In the genomic region with DNA sequence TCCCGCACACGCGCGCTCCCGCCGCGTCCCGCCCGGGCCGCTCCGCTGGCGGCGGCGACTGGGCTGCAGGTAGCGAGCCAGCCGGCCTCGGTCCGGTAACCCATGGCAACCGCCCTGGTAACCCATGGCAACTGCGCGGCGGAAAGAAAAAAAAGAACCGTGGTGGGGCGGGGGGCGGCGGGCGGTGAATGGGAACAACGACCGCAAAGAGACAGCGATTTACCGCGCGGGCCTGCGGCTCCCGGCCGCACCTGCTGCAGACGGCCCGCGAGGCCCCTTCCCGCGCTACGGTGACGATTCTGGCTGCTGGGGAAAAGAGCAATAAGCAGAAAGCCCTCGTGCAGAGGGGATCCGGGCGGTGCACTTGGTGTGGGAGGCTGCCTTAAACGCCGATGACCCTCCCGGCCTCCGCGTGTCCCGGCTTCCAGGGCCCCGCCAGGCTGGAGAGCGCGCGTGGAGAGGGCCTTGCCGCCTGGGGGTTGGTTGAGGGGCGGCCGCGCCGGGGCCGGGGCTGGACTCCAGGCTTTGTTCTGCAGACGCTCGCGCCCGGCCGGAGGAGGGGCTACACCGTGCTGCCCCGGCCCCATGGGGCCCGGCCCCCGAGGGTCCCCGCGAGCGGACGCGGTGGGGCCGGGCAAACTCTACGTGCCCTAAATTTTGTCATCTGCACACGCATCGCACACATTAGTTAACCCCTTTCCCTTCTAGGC, we compare ENCODE assay signal across 9 cellular contexts.
DNase-seq lines count a peak whose midpoint lies in the region; ATAC-seq, FAIRE-seq and TF ChIP-seq lines count a peak whose summit lies in the region.
"Had no signal": no experiment of that assay in that cellular context is flagged by ENCODE, and none has a peak within 500 bp of the region (broad histone marks: within the 10 kb centered on the region; RNA-seq: fewer than 3 reads in every experiment).

No MANE protein-coding gene starts in this region.

- FAIRE-seq in GM12878 (lab: Jason Lieb, UNC), result no peak
- FAIRE-seq: islet of Langerhans had no signal

- H3K27ac ChIP-seq in HUES48 (ENCODE audit: low read depth, low read length) (peak overlapping the region; percentile 46), GM12878 (ENCODE audit: control insufficient read depth, insufficient read depth) (no peak overlapping the region)

- intact Hi-C loops in GM12878 (cut with micrococcal nuclease; ENCODE audit: unreplicated experiment), result no loop called here

- BruUV-seq in GM12878 (replicated peaks; lab: Mats Ljungman, UMichigan), result no TSS peak

- peaks cover 13% of the 10 kb centered on the region; the same call in 1 of the 2 replicates for H3K27me3 ChIP-seq in HUES48 (ENCODE audit: control insufficient read depth, insufficient read depth, low read length)
- H3K27me3 ChIP-seq in GM12878 (replicated peaks in 1 of 2; ENCODE audit: control insufficient read depth in 2 of 2, insufficient read depth in 2 of 2, low read length in 1 of 2), result no peaks in the 10 kb centered on the region

- 3% methylated on average over 60 of the region's 80 CpGs for WGBS in GM12878 (ENCODE audit: insufficient coverage, insufficient replicate concordance, low lambda C conversion rate, missing lambda C conversion rate)

- POLR2A ChIA-PET in GM12878 (lab: Charles Lee), result no interaction called here

- H3K9ac ChIP-seq in HUES48 (ENCODE audit: low read depth, low read length), result peak overlapping the region; percentile 71
- peak overlapping the region; percentile 48; the same call in 1 of the 2 replicates for H3K9ac ChIP-seq in GM12878 (ENCODE audit: control insufficient read depth, insufficient read depth, low read length)

- RAD21 ChIA-PET in GM12878 (lab: Charles Lee; ENCODE audit: unreplicated experiment), result interaction anchor here (1.2 kb wide), 1 partner anchor 292 kb away, joined by 3 read pairs; no protein-coding TSS in a partner anchor

- TF ChIP-seq CTCF in GM12878 (IDR thresholded peaks at IDR 0.05 in 2 of 3, conservative IDR thresholded peaks at IDR 0.05 in 1 of 3; ENCODE audit: control insufficient read depth in 2 of 3, extremely low read depth in 1 of 3, insufficient read depth in 1 of 3, low read depth in 3 of 3, low read length in 3 of 3), result no peak

- H4K20me1 ChIP-seq in GM12878 (ENCODE audit: control insufficient read depth, insufficient read depth), result no peaks in the 10 kb centered on the region

- no peak for TF ChIP-seq RAD21 in GM12878 (IDR thresholded peaks at IDR 0.05; ENCODE audit: insufficient read depth, low read depth, low read length)

- DNase-seq in D341Med (ENCODE audit: low spot score) (peak; percentile 70), SK-N-DZ (ENCODE audit: low spot score) (peak; percentile 71), GM12878 (ENCODE audit: low read depth, low spot score) (no peak), left kidney (ENCODE audit: low read depth, low spot score) (peak; percentile 95), A172 (ENCODE audit: low spot score) (no peak)
- peak; percentile 33 for DNase-seq in stimulated activated CD4-positive, alpha-beta T cell treated with anti-CD3 and anti-CD28 coated beads, Interleukin-4, amount 100 ng/mL, for 24 hours

- TF ChIP-seq EP300 in GM12878 (IDR thresholded peaks at IDR 0.05; ENCODE audit: borderline replicate concordance in 1 of 2, control insufficient read depth in 1 of 2, low read depth in 2 of 2, low read length in 2 of 2), result no peak

- H3K36me3 ChIP-seq in HUES48 (ENCODE audit: control insufficient read depth, insufficient read depth, low read length) (no peaks in the 10 kb centered on the region), GM12878 (ENCODE audit: control insufficient read depth in 2 of 2, insufficient read depth in 2 of 2, low read length in 1 of 2) (no peaks in the 10 kb centered on the region; a peak in 1 of 4 replicates)

- peak overlapping the region; percentile 99 for H3K4me2 ChIP-seq in GM12878 (ENCODE audit: control insufficient read depth, insufficient read depth)

- H3K4me3 ChIP-seq in HUES48 (ENCODE audit: low read depth, low read length) (peak overlapping the region; percentile 84), GM12878 (peak overlapping the region; percentile 63)

- H3K79me2 ChIP-seq in GM12878 (ENCODE audit: control insufficient read depth, insufficient read depth, low read length), result no peaks in the 10 kb centered on the region

- TF ChIP-seq POLR2A in GM12878 (IDR thresholded peaks at IDR 0.05; ENCODE audit: low read depth, low read length), result no peak

- in situ Hi-C loops in GM12878 (cut with MboI), result no loop called here

- SMC1A ChIA-PET in GM12878 (lab: Charles Lee; ENCODE audit: uncharacterized antibody, unreplicated experiment), result interaction anchor here (1.0 to 1.4 kb wide), 3 partner anchors 99 to 291 kb away, joined by 3 to 5 read pairs (median 4); no protein-coding TSS in a partner anchor

- ATAC-seq in GM21381 (IDR thresholded peaks at IDR 0.05; ENCODE audit: unreplicated experiment), result peak; percentile 37
- ATAC-seq in GM12878, result peak; percentile 71

- CTCF ChIA-PET in GM12878 (lab: Yijun Ruan, JAX), result interaction anchor here (0.8 to 3.0 kb wide), 15 partner anchors 11 to 785 kb away, joined by 3 to 20 read pairs (median 4); no protein-coding TSS in a partner anchor

- peak overlapping the region; percentile 82 for H2AFZ ChIP-seq in GM12878 (ENCODE audit: control insufficient read depth, low read depth, low read length)

- H3K9me3 ChIP-seq in HUES48 (ENCODE audit: control insufficient read depth, insufficient read depth, low read length) (no peaks in the 10 kb centered on the region), GM12878 (replicated peaks; ENCODE audit: control insufficient read depth, insufficient read depth, low read length) (no peaks in the 10 kb centered on the region)

- H3K4me1 ChIP-seq in HUES48 (ENCODE audit: control insufficient read depth, insufficient read depth, low read length), result peaks cover 22% of the 10 kb centered on the region
- peaks cover 7% of the 10 kb centered on the region for H3K4me1 ChIP-seq in GM12878 (ENCODE audit: control insufficient read depth, insufficient read depth, low read length)

TF ChIP-seq in GM12878, 131 proteins besides CTCF, POLR2A, EP300 and RAD21:
- 0 out of 2 replicates have a peak, but pooled peaks have one; percentile 1 for TF ChIP-seq MXI1 (IDR thresholded peaks at IDR 0.05; ENCODE audit: low read depth, low read length)
- peak; percentile 50; the same call in 1 of the 2 replicates for TF ChIP-seq RFX5 (IDR thresholded peaks at IDR 0.05; ENCODE audit: low read depth, low read length)
- 0 out of 2 replicates have a peak, but pooled peaks have one; percentile 13 for TF ChIP-seq RUNX3 (IDR thresholded peaks at IDR 0.05; ENCODE audit: low read length)
- TF ChIP-seq, protein P1, sequence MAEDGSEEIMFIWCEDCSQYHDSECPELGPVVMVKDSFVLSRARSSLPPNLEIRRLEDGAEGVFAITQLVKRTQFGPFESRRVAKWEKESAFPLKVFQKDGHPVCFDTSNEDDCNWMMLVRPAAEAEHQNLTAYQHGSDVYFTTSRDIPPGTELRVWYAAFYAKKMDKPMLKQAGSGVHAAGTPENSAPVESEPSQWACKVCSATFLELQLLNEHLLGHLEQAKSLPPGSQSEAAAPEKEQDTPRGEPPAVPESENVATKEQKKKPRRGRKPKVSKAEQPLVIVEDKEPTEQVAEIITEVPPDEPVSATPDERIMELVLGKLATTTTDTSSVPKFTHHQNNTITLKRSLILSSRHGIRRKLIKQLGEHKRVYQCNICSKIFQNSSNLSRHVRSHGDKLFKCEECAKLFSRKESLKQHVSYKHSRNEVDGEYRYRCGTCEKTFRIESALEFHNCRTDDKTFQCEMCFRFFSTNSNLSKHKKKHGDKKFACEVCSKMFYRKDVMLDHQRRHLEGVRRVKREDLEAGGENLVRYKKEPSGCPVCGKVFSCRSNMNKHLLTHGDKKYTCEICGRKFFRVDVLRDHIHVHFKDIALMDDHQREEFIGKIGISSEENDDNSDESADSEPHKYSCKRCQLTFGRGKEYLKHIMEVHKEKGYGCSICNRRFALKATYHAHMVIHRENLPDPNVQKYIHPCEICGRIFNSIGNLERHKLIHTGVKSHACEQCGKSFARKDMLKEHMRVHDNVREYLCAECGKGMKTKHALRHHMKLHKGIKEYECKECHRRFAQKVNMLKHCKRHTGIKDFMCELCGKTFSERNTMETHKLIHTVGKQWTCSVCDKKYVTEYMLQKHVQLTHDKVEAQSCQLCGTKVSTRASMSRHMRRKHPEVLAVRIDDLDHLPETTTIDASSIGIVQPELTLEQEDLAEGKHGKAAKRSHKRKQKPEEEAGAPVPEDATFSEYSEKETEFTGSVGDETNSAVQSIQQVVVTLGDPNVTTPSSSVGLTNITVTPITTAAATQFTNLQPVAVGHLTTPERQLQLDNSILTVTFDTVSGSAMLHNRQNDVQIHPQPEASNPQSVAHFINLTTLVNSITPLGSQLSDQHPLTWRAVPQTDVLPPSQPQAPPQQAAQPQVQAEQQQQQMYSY (CRISPR knock-in tag; IDR thresholded peaks at IDR 0.05), result no peak
- TF ChIP-seq BMI1 (IDR thresholded peaks at IDR 0.05; ENCODE audit: borderline replicate concordance), result peak; percentile 66

Comparison
In these comparisons a context has a peak if more than half of its experiments do, and no peak if none do; other contexts are left out.
1. DNase-seq: peak in D341Med (single experiment), SK-N-DZ (single experiment), left kidney (single experiment) and stimulated activated CD4-positive, alpha-beta T cell treated with anti-CD3 and anti-CD28 coated beads, Interleukin-4, amount 100 ng/mL, for 24 hours (single experiment); none in GM12878 (single experiment) and A172 (single experiment).